In genomic region chr17:58394534-58395223, GRCh38 we compare ENCODE assay signal across 1 cellular context.
A peak's percentile ranks its signal among the peaks of the same experiment; 100 is the strongest.
TF ChIP-seq lines count a peak whose summit lies in the region.

No MANE protein-coding gene starts in this region.

TF ChIP-seq in HepG2, 621 proteins besides CTCF, POLR2A, EP300 and RAD21 (continued from another document and continues in another):
- peak; percentile 91 for TF ChIP-seq ARID5B (CRISPR knock-in tag; IDR thresholded peaks at IDR 0.05)
- TF ChIP-seq MYPOP (CRISPR knock-in tag; IDR thresholded peaks at IDR 0.05): no peak
- TF ChIP-seq NBN (conservative IDR thresholded peaks at IDR 0.05): no peak
- peak; percentile 90 for TF ChIP-seq RARA (CRISPR knock-in tag; IDR thresholded peaks at IDR 0.05)
- TF ChIP-seq IKZF5 (CRISPR knock-in tag; IDR thresholded peaks at IDR 0.05): peak; percentile 58
- peak; percentile 30; the same call in 1 of the 2 replicates for TF ChIP-seq TFDP2 (CRISPR knock-in tag; IDR thresholded peaks at IDR 0.05)
- no peak for TF ChIP-seq ZNF546 (CRISPR knock-in tag; conservative IDR thresholded peaks at IDR 0.05)
- TF ChIP-seq ZSCAN25 (CRISPR knock-in tag; IDR thresholded peaks at IDR 0.05): 0 out of 2 replicates have a peak, but pooled peaks have one; percentile 39
- TF ChIP-seq NFATC3 (CRISPR knock-in tag; IDR thresholded peaks at IDR 0.05): no peak
- TF ChIP-seq ZNF816 (CRISPR knock-in tag; IDR thresholded peaks at IDR 0.05; ENCODE audit: borderline replicate concordance): no peak
- no peak for TF ChIP-seq ZNF101 (CRISPR knock-in tag; IDR thresholded peaks at IDR 0.05; ENCODE audit: borderline replicate concordance, low read depth)
- peak; percentile 24; the same call in 1 of the 2 replicates for TF ChIP-seq THAP11 (CRISPR knock-in tag; IDR thresholded peaks at IDR 0.05)
- TF ChIP-seq SIN3A (IDR thresholded peaks at IDR 0.05; ENCODE audit: borderline replicate concordance, low read depth, low read length): no peak
- no peak for TF ChIP-seq ZBTB40 (IDR thresholded peaks at IDR 0.05)
- TF ChIP-seq ZBTB40 (CRISPR knock-in tag; IDR thresholded peaks at IDR 0.05): no peak
- no peak for TF ChIP-seq CHCHD3 (CRISPR knock-in tag; IDR thresholded peaks at IDR 0.05)
- no peak for TF ChIP-seq ZNF121 (CRISPR knock-in tag; IDR thresholded peaks at IDR 0.05)
- TF ChIP-seq MLXIP (CRISPR knock-in tag; IDR thresholded peaks at IDR 0.05; ENCODE audit: borderline replicate concordance): no peak
- 0 out of 2 replicates have a peak, but pooled peaks have one; percentile 59 for TF ChIP-seq ZSCAN29 (CRISPR knock-in tag; conservative IDR thresholded peaks at IDR 0.05)
- TF ChIP-seq TRAFD1 (CRISPR knock-in tag; IDR thresholded peaks at IDR 0.05; ENCODE audit: borderline replicate concordance): no peak
- no peak for TF ChIP-seq MATR3 (CRISPR knock-in tag; IDR thresholded peaks at IDR 0.05)
- 0 out of 2 replicates have a peak, but pooled peaks have one; percentile 11 for TF ChIP-seq KDM6A (CRISPR knock-in tag; IDR thresholded peaks at IDR 0.05; ENCODE audit: low read depth)
- TF ChIP-seq TBP (CRISPR knock-in tag; IDR thresholded peaks at IDR 0.05): 0 out of 2 replicates have a peak, but pooled peaks have one; percentile 13
- TF ChIP-seq TEAD3 (CRISPR knock-in tag; optimal IDR thresholded peaks at IDR 0.05; ENCODE audit: borderline replicate concordance): peak; percentile 86
- TF ChIP-seq SALL2 (CRISPR knock-in tag; IDR thresholded peaks at IDR 0.05): no peak
- TF ChIP-seq NR1H2 (CRISPR knock-in tag; IDR thresholded peaks at IDR 0.05; ENCODE audit: borderline replicate concordance, low read depth): no peak
- peak; percentile 73 for TF ChIP-seq HNF1A (IDR thresholded peaks at IDR 0.05; ENCODE audit: low read depth)
- TF ChIP-seq HNF1A (CRISPR knock-in tag; IDR thresholded peaks at IDR 0.05; ENCODE audit: borderline replicate concordance): peak; percentile 92; the same call in 1 of the 2 replicates
- TF ChIP-seq ZBTB7A (CRISPR knock-in tag; IDR thresholded peaks at IDR 0.05): no peak
